ENCODE assay signal across 1 cellular context in the genomic region with DNA sequence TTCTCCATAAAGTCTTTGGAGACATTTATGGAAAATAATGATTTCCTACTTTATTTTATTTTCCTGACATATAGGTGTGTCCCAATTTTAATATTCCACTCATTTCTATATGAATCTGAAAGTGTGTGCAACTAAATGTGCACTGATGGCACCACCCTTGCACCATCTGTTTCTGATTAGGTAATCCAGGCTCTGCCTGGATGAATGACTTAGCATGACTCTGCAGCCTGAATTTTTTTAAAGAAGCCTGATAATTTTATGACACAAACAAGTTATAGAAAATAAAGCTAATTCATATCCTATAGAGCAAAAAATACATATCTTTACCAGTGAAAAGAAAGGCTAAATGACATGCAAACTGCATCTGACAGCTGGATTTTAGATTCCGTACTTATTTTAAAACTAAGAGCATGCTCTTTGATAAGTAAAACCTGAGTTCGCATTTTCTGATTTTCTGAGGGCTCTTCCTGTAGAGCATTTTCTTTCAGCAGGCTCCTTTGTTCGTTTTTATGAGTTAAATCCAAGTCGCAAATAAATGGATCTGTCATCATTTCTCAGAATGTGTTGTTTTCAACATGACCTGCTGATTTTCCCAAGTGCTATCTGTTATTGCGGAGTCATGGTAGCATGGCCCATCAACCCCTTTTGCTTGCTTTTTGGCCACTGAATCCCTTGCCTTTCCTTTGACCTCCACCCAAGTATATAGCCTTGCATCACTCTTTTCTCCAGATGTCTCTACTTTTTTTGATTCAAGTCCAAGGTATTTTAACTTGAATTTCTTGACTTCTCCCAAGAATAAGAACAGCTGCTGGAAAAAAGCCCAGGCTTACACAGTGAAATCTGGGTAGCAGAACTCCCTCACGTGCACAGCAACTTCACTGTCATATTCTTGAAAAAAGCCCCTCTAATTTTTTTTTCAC.
TF ChIP-seq lines count a peak whose summit lies in the region.

No MANE protein-coding gene starts in this region.

TF ChIP-seq in K562, 482 proteins besides CTCF, POLR2A, EP300 and RAD21 (continued from another document and continues in another):
- TF ChIP-seq E2F3 (CRISPR knock-in tag; IDR thresholded peaks at IDR 0.05) (0 out of 2 replicates have a peak, but pooled peaks have one; percentile 57), ZNF592 (IDR thresholded peaks at IDR 0.05) (peak; percentile 91), ELF2 (CRISPR knock-in tag; IDR thresholded peaks at IDR 0.05) (peak; percentile 66; the same call in 1 of the 2 replicates), ETS2 (tag; IDR thresholded peaks at IDR 0.05; ENCODE audit: borderline replicate concordance, poor library complexity, severe bottlenecking) (no peak), ATF7 (IDR thresholded peaks at IDR 0.05) (peak; percentile 86), ZC3H11A (IDR thresholded peaks at IDR 0.05; ENCODE audit: low read depth, low read length) (no peak), ETV1 (tag; conservative IDR thresholded peaks at IDR 0.05; ENCODE audit: low read depth) (peak; percentile 60), YY1 (IDR thresholded peaks at IDR 0.05; ENCODE audit: borderline replicate concordance in 1 of 3, control insufficient read depth in 1 of 3, extremely low read depth in 1 of 3, insufficient read depth in 3 of 3, insufficient read length in 1 of 3, insufficient replicate concordance in 2 of 3, low read depth in 1 of 3, low read length in 2 of 3) (peak in 1 of 3 experiments; percentile 62), CREBBP (IDR thresholded peaks at IDR 0.05; ENCODE audit: low read depth, low read length) (no peak), MAX (CRISPR knock-in tag; IDR thresholded peaks at IDR 0.05) (no peak), ZNF785 (CRISPR knock-in tag; IDR thresholded peaks at IDR 0.05) (no peak), DIDO1 (tag; IDR thresholded peaks at IDR 0.05; ENCODE audit: low read depth) (0 out of 2 replicates have a peak, but pooled peaks have one; percentile 33), MTA2 (IDR thresholded peaks at IDR 0.05; ENCODE audit: low read depth) (peak; percentile 24; the same call in 1 of the 2 replicates), ELF4 (CRISPR knock-in tag; IDR thresholded peaks at IDR 0.05) (no peak), ATF4 (CRISPR knock-in tag; IDR thresholded peaks at IDR 0.05) (peak; percentile 74; the same call in 1 of the 2 replicates), DMBX1 (CRISPR knock-in tag; IDR thresholded peaks at IDR 0.05; ENCODE audit: borderline replicate concordance) (peak; percentile 88), EHMT2 (IDR thresholded peaks at IDR 0.05) (peak; percentile 86), KLF13 (tag; IDR thresholded peaks at IDR 0.05; ENCODE audit: borderline replicate concordance, low read depth) (peak; percentile 49; the same call in 1 of the 2 replicates), TAF9B (IDR thresholded peaks at IDR 0.05; ENCODE audit: partially characterized antibody) (peak; percentile 69), TGIF2 (CRISPR knock-in tag; IDR thresholded peaks at IDR 0.05) (no peak), HDAC1 (IDR thresholded peaks at IDR 0.05) (peak in 1 of 2 experiments; percentile 63; a peak in 1 of 4 replicates), ZNF778 (CRISPR knock-in tag; IDR thresholded peaks at IDR 0.05) (no peak), FOXJ2 (tag; IDR thresholded peaks at IDR 0.05) (peak; percentile 80), ARID2 (IDR thresholded peaks at IDR 0.05) (no peak), JUN (IDR thresholded peaks at IDR 0.05; ENCODE audit: borderline replicate concordance, low read depth, low read length) (peak; percentile 77), JUN (CRISPR knock-in tag; IDR thresholded peaks at IDR 0.05; ENCODE audit: borderline replicate concordance) (no peak), BCLAF1 (IDR thresholded peaks at IDR 0.05; ENCODE audit: borderline replicate concordance in 1 of 2, control insufficient read depth in 1 of 2, low read depth in 2 of 2, low read length in 1 of 2) (no peak; a peak in 1 of 4 replicates), BRD4 (IDR thresholded peaks at IDR 0.05) (peak; percentile 83; the same call in 1 of the 2 replicates), ESRRA (IDR thresholded peaks at IDR 0.05; ENCODE audit: borderline replicate concordance, low read depth) (peak; percentile 83), C11orf30 (IDR thresholded peaks at IDR 0.05; ENCODE audit: low read depth) (peak; percentile 95), TCFL5 (CRISPR knock-in tag; conservative IDR thresholded peaks at IDR 0.05) (no peak), SMAD3 (CRISPR knock-in tag; conservative IDR thresholded peaks at IDR 0.05) (peak; percentile 43), GATA2 (CRISPR knock-in tag; IDR thresholded peaks at IDR 0.05) (no peak), SMAD1 (IDR thresholded peaks at IDR 0.05; ENCODE audit: low read depth, low read length, partially characterized antibody) (peak; percentile 81), FOSL1 (tag; conservative IDR thresholded peaks at IDR 0.05) (peak; percentile 52), LEF1 (IDR thresholded peaks at IDR 0.05) (peak; percentile 28; the same call in 1 of the 2 replicates), CBFA2T2 (conservative IDR thresholded peaks at IDR 0.05) (peak; percentile 66)
- TF ChIP-seq, protein P1, sequence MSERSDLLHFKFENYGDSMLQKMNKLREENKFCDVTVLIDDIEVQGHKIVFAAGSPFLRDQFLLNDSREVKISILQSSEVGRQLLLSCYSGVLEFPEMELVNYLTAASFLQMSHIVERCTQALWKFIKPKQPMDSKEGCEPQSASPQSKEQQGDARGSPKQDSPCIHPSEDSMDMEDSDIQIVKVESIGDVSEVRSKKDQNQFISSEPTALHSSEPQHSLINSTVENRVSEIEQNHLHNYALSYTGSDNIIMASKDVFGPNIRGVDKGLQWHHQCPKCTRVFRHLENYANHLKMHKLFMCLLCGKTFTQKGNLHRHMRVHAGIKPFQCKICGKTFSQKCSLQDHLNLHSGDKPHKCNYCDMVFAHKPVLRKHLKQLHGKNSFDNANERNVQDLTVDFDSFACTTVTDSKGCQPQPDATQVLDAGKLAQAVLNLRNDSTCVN (CRISPR knock-in tag; IDR thresholded peaks at IDR 0.05) = no peak
- TF ChIP-seq, protein P2, sequence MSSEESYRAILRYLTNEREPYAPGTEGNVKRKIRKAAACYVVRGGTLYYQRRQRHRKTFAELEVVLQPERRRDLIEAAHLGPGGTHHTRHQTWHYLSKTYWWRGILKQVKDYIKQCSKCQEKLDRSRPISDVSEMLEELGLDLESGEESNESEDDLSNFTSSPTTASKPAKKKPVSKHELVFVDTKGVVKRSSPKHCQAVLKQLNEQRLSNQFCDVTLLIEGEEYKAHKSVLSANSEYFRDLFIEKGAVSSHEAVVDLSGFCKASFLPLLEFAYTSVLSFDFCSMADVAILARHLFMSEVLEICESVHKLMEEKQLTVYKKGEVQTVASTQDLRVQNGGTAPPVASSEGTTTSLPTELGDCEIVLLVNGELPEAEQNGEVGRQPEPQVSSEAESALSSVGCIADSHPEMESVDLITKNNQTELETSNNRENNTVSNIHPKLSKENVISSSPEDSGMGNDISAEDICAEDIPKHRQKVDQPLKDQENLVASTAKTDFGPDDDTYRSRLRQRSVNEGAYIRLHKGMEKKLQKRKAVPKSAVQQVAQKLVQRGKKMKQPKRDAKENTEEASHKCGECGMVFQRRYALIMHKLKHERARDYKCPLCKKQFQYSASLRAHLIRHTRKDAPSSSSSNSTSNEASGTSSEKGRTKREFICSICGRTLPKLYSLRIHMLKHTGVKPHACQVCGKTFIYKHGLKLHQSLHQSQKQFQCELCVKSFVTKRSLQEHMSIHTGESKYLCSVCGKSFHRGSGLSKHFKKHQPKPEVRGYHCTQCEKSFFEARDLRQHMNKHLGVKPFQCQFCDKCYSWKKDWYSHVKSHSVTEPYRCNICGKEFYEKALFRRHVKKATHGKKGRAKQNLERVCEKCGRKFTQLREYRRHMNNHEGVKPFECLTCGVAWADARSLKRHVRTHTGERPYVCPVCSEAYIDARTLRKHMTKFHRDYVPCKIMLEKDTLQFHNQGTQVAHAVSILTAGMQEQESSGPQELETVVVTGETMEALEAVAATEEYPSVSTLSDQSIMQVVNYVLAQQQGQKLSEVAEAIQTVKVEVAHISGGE (CRISPR knock-in tag; IDR thresholded peaks at IDR 0.05) = peak in 1 of 3 experiments; percentile 30; a peak in 2 of 6 replicates
- TF ChIP-seq, protein P3, sequence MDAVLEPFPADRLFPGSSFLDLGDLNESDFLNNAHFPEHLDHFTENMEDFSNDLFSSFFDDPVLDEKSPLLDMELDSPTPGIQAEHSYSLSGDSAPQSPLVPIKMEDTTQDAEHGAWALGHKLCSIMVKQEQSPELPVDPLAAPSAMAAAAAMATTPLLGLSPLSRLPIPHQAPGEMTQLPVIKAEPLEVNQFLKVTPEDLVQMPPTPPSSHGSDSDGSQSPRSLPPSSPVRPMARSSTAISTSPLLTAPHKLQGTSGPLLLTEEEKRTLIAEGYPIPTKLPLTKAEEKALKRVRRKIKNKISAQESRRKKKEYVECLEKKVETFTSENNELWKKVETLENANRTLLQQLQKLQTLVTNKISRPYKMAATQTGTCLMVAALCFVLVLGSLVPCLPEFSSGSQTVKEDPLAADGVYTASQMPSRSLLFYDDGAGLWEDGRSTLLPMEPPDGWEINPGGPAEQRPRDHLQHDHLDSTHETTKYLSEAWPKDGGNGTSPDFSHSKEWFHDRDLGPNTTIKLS (IDR thresholded peaks at IDR 0.05; ENCODE audit: borderline replicate concordance, low read depth) = peak; percentile 20; the same call in 1 of the 2 replicates
- TF ChIP-seq, protein P4, sequence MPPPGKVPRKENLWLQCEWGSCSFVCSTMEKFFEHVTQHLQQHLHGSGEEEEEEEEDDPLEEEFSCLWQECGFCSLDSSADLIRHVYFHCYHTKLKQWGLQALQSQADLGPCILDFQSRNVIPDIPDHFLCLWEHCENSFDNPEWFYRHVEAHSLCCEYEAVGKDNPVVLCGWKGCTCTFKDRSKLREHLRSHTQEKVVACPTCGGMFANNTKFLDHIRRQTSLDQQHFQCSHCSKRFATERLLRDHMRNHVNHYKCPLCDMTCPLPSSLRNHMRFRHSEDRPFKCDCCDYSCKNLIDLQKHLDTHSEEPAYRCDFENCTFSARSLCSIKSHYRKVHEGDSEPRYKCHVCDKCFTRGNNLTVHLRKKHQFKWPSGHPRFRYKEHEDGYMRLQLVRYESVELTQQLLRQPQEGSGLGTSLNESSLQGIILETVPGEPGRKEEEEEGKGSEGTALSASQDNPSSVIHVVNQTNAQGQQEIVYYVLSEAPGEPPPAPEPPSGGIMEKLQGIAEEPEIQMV (tag; conservative IDR thresholded peaks at IDR 0.05; ENCODE audit: low read depth) = 0 out of 2 replicates have a peak, but pooled peaks have one; percentile 52
